ENCODE assay signal across 16 cellular contexts in the genomic region with DNA sequence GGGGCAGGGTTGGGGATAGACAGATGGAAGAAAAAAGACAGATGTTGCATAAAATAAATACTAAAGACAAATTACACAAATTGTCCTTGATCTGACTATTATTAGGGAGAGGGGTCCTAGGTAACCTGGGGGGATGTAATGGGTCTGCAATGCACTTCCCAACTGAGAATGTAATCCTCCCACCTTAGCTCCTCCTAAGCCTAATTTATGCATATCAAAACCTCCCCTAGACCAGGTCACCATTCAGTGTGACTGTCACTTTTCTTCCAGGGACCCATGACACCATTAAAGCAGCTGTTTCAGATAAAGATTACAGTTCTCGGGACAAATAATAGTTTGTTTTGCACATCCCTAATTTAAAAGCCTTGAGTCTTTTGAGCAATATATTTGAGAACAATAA.
DNase-seq lines count a peak whose midpoint lies in the region; ATAC-seq and TF ChIP-seq lines count a peak whose summit lies in the region.
"Had no signal": no experiment of that assay in that cellular context is flagged by ENCODE, and none has a peak within 500 bp of the region (broad histone marks: within the 10 kb centered on the region; RNA-seq: fewer than 3 reads in every experiment).

No MANE protein-coding gene starts in this region.

- peaks cover 8% of the 10 kb centered on the region for H3K4me1 Mint-ChIP-seq in endothelial cell (ENCODE audit: unreplicated experiment)

- ATAC-seq in HG03097 (IDR thresholded peaks at IDR 0.05; ENCODE audit: low FRiP score, unreplicated experiment), result no peak
- ATAC-seq: CD8-positive, alpha-beta T cell; Right ventricle myocardium inferior had no signal

- H3K9me2 ChIP-seq in PC-9 (ENCODE audit: insufficient read depth), result no peaks in the 10 kb centered on the region

- intact Hi-C loops in PC-9 (cut with micrococcal nuclease; ENCODE audit: unreplicated experiment), result no loop called here

- peak overlapping the region; percentile 56 for H3K9ac ChIP-seq in iPS-18a (ENCODE audit: low read length)

- DNase-seq in NCI-H82 (lab: John Stamatoyannopoulos, UW), result peak; percentile 33
- DNase-seq in NCI-H82 treated with DMSO at 0.1 percent for 48 hours (lab: John Stamatoyannopoulos, UW; ENCODE audit: unreplicated experiment), result no peak
- DNase-seq in endothelial cell (ENCODE audit: low spot score), result no peak
- DNase-seq in stimulated activated naive CD4-positive, alpha-beta T cell treated with Interleukin-2 at 50 U/mL for 16 hours (lab: John Stamatoyannopoulos, UW), result no peak
- no peak for DNase-seq in PC-9
- DNase-seq: CD8-positive, alpha-beta T cell; Kasumi-1; MM.1S; NCI-H146; NCI-H2081 treated with DMSO at 0.1 percent for 48 hours; NCI-H2227 treated with DMSO at 0.1 percent for 48 hours had no signal

- H3K4me3 Mint-ChIP-seq in endothelial cell (ENCODE audit: unreplicated experiment), result no peak overlapping the region
- H3K4me3 Mint-ChIP-seq: CD8-positive, alpha-beta T cell had no signal

- no peaks in the 10 kb centered on the region for H3K36me3 ChIP-seq in ectodermal cell (ENCODE audit: control insufficient read depth, insufficient read depth, low read length)
- H3K36me3 ChIP-seq in iPS-18a (ENCODE audit: control insufficient read depth, low read depth, low read length), result no peaks in the 10 kb centered on the region
- H3K36me3 ChIP-seq in PC-9 (ENCODE audit: low read depth), result no peaks in the 10 kb centered on the region

- H3K9me3 ChIP-seq in ectodermal cell (ENCODE audit: control insufficient read depth, low read length) (no peaks in the 10 kb centered on the region), iPS-18a (ENCODE audit: control insufficient read depth, low read depth, low read length) (no peaks in the 10 kb centered on the region), PC-9 (ENCODE audit: insufficient read depth, low read depth) (no peaks in the 10 kb centered on the region)

- H3K4me3 ChIP-seq in ectodermal cell (ENCODE audit: insufficient read depth, low read depth, low read length) (no peak overlapping the region), iPS-18a (ENCODE audit: low read length) (peak overlapping the region; percentile 51), PC-9 (no peak overlapping the region)

- 15% methylated on average over 1 of the region's 1 CpG; no CpG with 5 or more reads in 1 of the 2 experiments for WGBS in ectodermal cell, 2 experiments

- no peak overlapping the region for H2AFZ ChIP-seq in PC-9

- TF ChIP-seq CTCF in endothelial cell (IDR thresholded peaks at IDR 0.05; ENCODE audit: unreplicated experiment), result no peak
- no peak for TF ChIP-seq CTCF in PC-9 (conservative IDR thresholded peaks at IDR 0.05)

- no peaks in the 10 kb centered on the region for H3K27me3 Mint-ChIP-seq in endothelial cell (ENCODE audit: unreplicated experiment)

- H3K27ac Mint-ChIP-seq in endothelial cell (ENCODE audit: unreplicated experiment), result no peak overlapping the region
- H3K27ac Mint-ChIP-seq: CD8-positive, alpha-beta T cell had no signal

- POLR2A ChIA-PET in PC-9 (lab: Charles Lee; ENCODE audit: unreplicated experiment), result no interaction called here

- no peaks in the 10 kb centered on the region for H3K9me3 Mint-ChIP-seq in endothelial cell (ENCODE audit: unreplicated experiment)
- H3K9me3 Mint-ChIP-seq: CD8-positive, alpha-beta T cell had no signal

- no peak overlapping the region for H3K4me2 ChIP-seq in PC-9

- H3K4me1 ChIP-seq in ectodermal cell (ENCODE audit: control insufficient read depth, insufficient read depth, low read length), result peaks cover 28% of the 10 kb centered on the region
- peaks cover 77% of the 10 kb centered on the region for H3K4me1 ChIP-seq in iPS-18a (ENCODE audit: control insufficient read depth, low read depth, low read length)
- no peaks in the 10 kb centered on the region for H3K4me1 ChIP-seq in PC-9 (replicated peaks; ENCODE audit: insufficient read depth)

- CTCF ChIA-PET in PC-9 (lab: Charles Lee), result no interaction called here

- H3K27ac ChIP-seq in ectodermal cell (ENCODE audit: insufficient read depth, low read depth, low read length, poor library complexity, severe bottlenecking), result peak overlapping the region; percentile 44
- peak overlapping the region; percentile 67 for H3K27ac ChIP-seq in iPS-18a (ENCODE audit: low read length)
- H3K27ac ChIP-seq in PC-9, result no peak overlapping the region
- H3K27ac ChIP-seq: HL-60 had no signal

- no peaks in the 10 kb centered on the region for H3K36me3 Mint-ChIP-seq in endothelial cell (ENCODE audit: low read depth, unreplicated experiment)
- H3K36me3 Mint-ChIP-seq: CD8-positive, alpha-beta T cell had no signal

- H4K20me1 ChIP-seq in PC-9 (ENCODE audit: insufficient read depth), result no peaks in the 10 kb centered on the region

- H3K79me2 ChIP-seq in PC-9 (ENCODE audit: low read depth), result no peaks in the 10 kb centered on the region

- H3K27me3 ChIP-seq in ectodermal cell (ENCODE audit: control insufficient read depth, insufficient read depth, low read length, poor library complexity, severe bottlenecking), result no peaks in the 10 kb centered on the region
- no peaks in the 10 kb centered on the region for H3K27me3 ChIP-seq in iPS-18a (ENCODE audit: control insufficient read depth, insufficient read depth, low read length)
- H3K27me3 ChIP-seq in PC-9 (ENCODE audit: insufficient read depth, low read depth), result no peaks in the 10 kb centered on the region

- no TSS peak for BruUV-seq in PC-9 (replicated peaks; lab: Mats Ljungman, UMichigan)

- H3F3A ChIP-seq in PC-9 (ENCODE audit: insufficient read depth, low read depth), result no peaks in the 10 kb centered on the region
